Comparison of ENCODE assay signal across 9 cellular contexts in genomic region chr1:156226116-156226538, GRCh38. TPM values are rescaled to one million over a fixed set of nuclear protein-coding genes. Genes with fewer than 3 reads are reported as not detected.
DNase-seq lines count a peak whose midpoint lies in the region; ATAC-seq and TF ChIP-seq lines count a peak whose summit lies in the region.
"Had no signal": no experiment of that assay in that cellular context is flagged by ENCODE, and none has a peak within 500 bp of the region (broad histone marks: within the 10 kb centered on the region; RNA-seq: fewer than 3 reads in every experiment).

No MANE protein-coding gene starts in this region.

- DNase-seq in GM12864 (ENCODE audit: low read depth): peak; percentile 89
- no peak for DNase-seq in NCI-H2196 (lab: John Stamatoyannopoulos, UW; ENCODE audit: unreplicated experiment)
- no peak for DNase-seq in naive thymus-derived CD4-positive, alpha-beta T cell
- no peak for DNase-seq in amygdala (lab: John Stamatoyannopoulos, UW)

- peaks cover 18 to 42% (median 31%) of the 10 kb centered on the region in 5 donors for H3K36me3 Mint-ChIP-seq in naive thymus-derived CD4-positive, alpha-beta T cell

- H3K4me3 ChIP-seq in GM12864 (ENCODE audit: low read depth, low read length): no peak overlapping the region
- no peak overlapping the region for H3K4me3 ChIP-seq in naive thymus-derived CD4-positive, alpha-beta T cell (ENCODE audit: low read length)
- H3K4me3 ChIP-seq: left lung had no signal

- ATAC-seq in GM21423 (IDR thresholded peaks at IDR 0.05; ENCODE audit: unreplicated experiment) (peak; percentile 62), HG03571 (IDR thresholded peaks at IDR 0.05; ENCODE audit: unreplicated experiment) (peak; percentile 57)
- no peak for ATAC-seq in naive thymus-derived CD4-positive, alpha-beta T cell

- no peak overlapping the region for H3K27ac ChIP-seq in naive thymus-derived CD4-positive, alpha-beta T cell (ENCODE audit: low read depth, low read length)
- H3K27ac ChIP-seq: left lung had no signal

- intact Hi-C loops in naive thymus-derived CD4-positive, alpha-beta T cell (cut with micrococcal nuclease): no loop called here

- no peaks in the 10 kb centered on the region for H3K4me1 ChIP-seq in naive thymus-derived CD4-positive, alpha-beta T cell (ENCODE audit: control insufficient read depth in 2 of 2, insufficient read depth in 2 of 2, low read length in 2 of 2)

- POLR2A ChIA-PET in naive thymus-derived CD4-positive, alpha-beta T cell (lab: Charles Lee): interaction anchor here (1.3 to 2.1 kb wide), 3 partner anchors 13 to 80 kb away, joined by 3 to 7 read pairs (median 6); partner anchors contain the start of gene PMF1

- H3K9me3 Mint-ChIP-seq in naive thymus-derived CD4-positive, alpha-beta T cell: peaks cover 0 to 2% (median 0%) of the 10 kb centered on the region in 11 donors
- H3K9me3 Mint-ChIP-seq: CD4-positive, alpha-beta T cell; IgD-negative memory B cell had no signal

- H3K27me3 Mint-ChIP-seq in naive thymus-derived CD4-positive, alpha-beta T cell: no peaks in the 10 kb centered on the region
- H3K27me3 Mint-ChIP-seq: CD4-positive, alpha-beta T cell; IgD-negative memory B cell had no signal

- peaks cover 8 to 55% (median 10%) of the 10 kb centered on the region in 3 experiments for H3K36me3 ChIP-seq in naive thymus-derived CD4-positive, alpha-beta T cell (ENCODE audit: control insufficient read depth in 2 of 3, insufficient read depth in 3 of 3, low read length in 3 of 3)

- H3K9me3 ChIP-seq in naive thymus-derived CD4-positive, alpha-beta T cell (ENCODE audit: control insufficient read depth in 2 of 3, low read length in 3 of 3): no peaks in the 10 kb centered on the region
- H3K9me3 ChIP-seq: left lung had no signal

- H3K4me1 Mint-ChIP-seq in naive thymus-derived CD4-positive, alpha-beta T cell: peaks cover 11 to 44% (median 18%) of the 10 kb centered on the region in 7 donors

- no peak for TF ChIP-seq CTCF in GM12864 (IDR thresholded peaks at IDR 0.05; ENCODE audit: low read depth, low read length, missing control alignments)

- H3K4me3 Mint-ChIP-seq in naive thymus-derived CD4-positive, alpha-beta T cell: peak overlapping the region in 1 of 10 donors; percentile 11
- H3K4me3 Mint-ChIP-seq: CD4-positive, alpha-beta T cell had no signal

- H3K27me3 ChIP-seq in naive thymus-derived CD4-positive, alpha-beta T cell (ENCODE audit: control insufficient read depth in 2 of 2, insufficient read depth in 2 of 2, low read length in 2 of 2): no peaks in the 10 kb centered on the region
- H3K27me3 ChIP-seq: left lung had no signal

- CTCF ChIA-PET in naive thymus-derived CD4-positive, alpha-beta T cell (lab: Charles Lee): interaction anchor here (1.1 to 6.3 kb wide), 8 partner anchors 12 to 136 kb away, joined by 3 to 127 read pairs (median 4); partner anchors contain the start of gene PMF1

- peak overlapping the region in 2 of 9 donors; percentile 67 to 76 for H3K27ac Mint-ChIP-seq in naive thymus-derived CD4-positive, alpha-beta T cell

RNA-seq across cellular contexts. Expression of gene PMF1, which starts 13.3 kb away (rescaled TPM):
- 10 to 100 TPM; 42.2 to 76.1 (median 58.2) TPM for total RNA-seq in naive thymus-derived CD4-positive, alpha-beta T cell
- polyA plus RNA-seq in naive thymus-derived CD4-positive, alpha-beta T cell: 10 to 100 TPM; 72.4 to 81.2 TPM

RNA-seq across cellular contexts. Expression of gene BGLAP, which starts 15.9 kb away (rescaled TPM):
- 1 to 10 TPM; 2.8 to 7.4 (median 4.9) TPM for total RNA-seq in naive thymus-derived CD4-positive, alpha-beta T cell
- polyA plus RNA-seq in naive thymus-derived CD4-positive, alpha-beta T cell: under 1 TPM in 1 of 2 donors, not detected in 1; 0.33 TPM
- polyA plus RNA-seq: IgD-negative memory B cell had no signal

RNA-seq across cellular contexts. Expression of gene PAQR6, which starts 21.7 kb away (rescaled TPM):
- total RNA-seq in naive thymus-derived CD4-positive, alpha-beta T cell: 1 to 10 TPM; 1.4 to 6.2 (median 2.9) TPM
- polyA plus RNA-seq in naive thymus-derived CD4-positive, alpha-beta T cell: under 1 TPM in 1 of 2 donors, not detected in 1; 0.22 TPM

RNA-seq across cellular contexts. Expression of gene SLC25A44, which starts 32.2 kb away (rescaled TPM):
- 10 to 100 TPM; 17.8 to 38.4 (median 19.6) TPM for total RNA-seq in naive thymus-derived CD4-positive, alpha-beta T cell
- 10 to 100 TPM in 1 of 2 donors, 1 to 10 TPM in 1; 8.3 to 21.2 TPM for polyA plus RNA-seq in naive thymus-derived CD4-positive, alpha-beta T cell

RNA-seq across cellular contexts. Expression of gene SMG5, which starts 56.5 kb away (rescaled TPM):
- total RNA-seq in naive thymus-derived CD4-positive, alpha-beta T cell: 10 to 100 TPM; 65.7 to 74.0 (median 69.4) TPM
- 10 to 100 TPM; 14.4 to 38.4 TPM for polyA plus RNA-seq in naive thymus-derived CD4-positive, alpha-beta T cell
